In genomic region chr12:64192644-64193043, GRCh38 we compare ENCODE assay signal across 12 cellular contexts. TPM values are rescaled to one million over a fixed set of nuclear protein-coding genes. Genes with fewer than 3 reads are reported as not detected.
DNase-seq lines count a peak whose midpoint lies in the region; ATAC-seq lines count a peak whose summit lies in the region.
"Had no signal": no experiment of that assay in that cellular context is flagged by ENCODE, and none has a peak within 500 bp of the region (broad histone marks: within the 10 kb centered on the region; RNA-seq: fewer than 3 reads in every experiment).

No MANE protein-coding gene starts in this region.

- H3K4me1 Mint-ChIP-seq in activated CD8-positive, alpha-beta T cell treated with anti-CD3 and anti-CD28 coated beads, Interleukin-2, amount 10 ng/mL, durations not matched to agents 7 days and 5 days (ENCODE audit: low read depth), result peaks cover 9% of the 10 kb centered on the region

- DNase-seq in activated CD8-positive, alpha-beta T cell treated with anti-CD3 and anti-CD28 coated beads, Interleukin-2, amount 10 ng/mL, durations not matched to agents 7 days and 5 days, result no peak
- no peak for DNase-seq in H4 (ENCODE audit: low spot score)
- no peak for DNase-seq in activated CD4-positive, alpha-beta T cell treated with anti-CD3 and anti-CD28 coated beads, Interleukin-2, amount 50 U/mL, for 1 hour
- no peak for DNase-seq in activated CD4-positive, CD25-positive, alpha-beta regulatory T cell (lab: John Stamatoyannopoulos, UW)
- DNase-seq: activated naive CD4-positive, alpha-beta T cell treated with anti-CD3 and anti-CD28 coated beads, Interleukin-2, amount 10 ng/mL, durations not matched to agents 7 days and 5 days; KBM-7; NCI-H1436; NCI-H774; Right ventricle myocardium superior had no signal

- POLR2A ChIA-PET in activated CD8-positive, alpha-beta T cell treated with anti-CD3 and anti-CD28 coated beads, Interleukin-2, amount 10 ng/mL, durations not matched to agents 7 days and 5 days (lab: Charles Lee), result no interaction called here

- H3K36me3 Mint-ChIP-seq in activated CD8-positive, alpha-beta T cell treated with anti-CD3 and anti-CD28 coated beads, Interleukin-2, amount 10 ng/mL, durations not matched to agents 7 days and 5 days (ENCODE audit: low read depth), result peaks cover 23% of the 10 kb centered on the region

- no peak overlapping the region for H3K4me3 Mint-ChIP-seq in activated CD8-positive, alpha-beta T cell treated with anti-CD3 and anti-CD28 coated beads, Interleukin-2, amount 10 ng/mL, durations not matched to agents 7 days and 5 days
- H3K4me3 Mint-ChIP-seq: activated naive CD4-positive, alpha-beta T cell treated with anti-CD3 and anti-CD28 coated beads, Interleukin-2, amount 10 ng/mL, durations not matched to agents 7 days and 5 days had no signal

- ATAC-seq in GM18909 (IDR thresholded peaks at IDR 0.05; ENCODE audit: poor library complexity, unreplicated experiment) (peak; percentile 36), GM21526 (IDR thresholded peaks at IDR 0.05; ENCODE audit: low FRiP score, unreplicated experiment) (peak; percentile 38), HG03066 (IDR thresholded peaks at IDR 0.05; ENCODE audit: low read depth, unreplicated experiment) (peak; percentile 17)
- ATAC-seq in activated CD8-positive, alpha-beta T cell treated with anti-CD3 and anti-CD28 coated beads, Interleukin-2, amount 10 ng/mL, durations not matched to agents 7 days and 5 days, result no peak

- no peaks in the 10 kb centered on the region for H3K27me3 Mint-ChIP-seq in activated CD8-positive, alpha-beta T cell treated with anti-CD3 and anti-CD28 coated beads, Interleukin-2, amount 10 ng/mL, durations not matched to agents 7 days and 5 days (ENCODE audit: low read depth)
- H3K27me3 Mint-ChIP-seq: activated naive CD4-positive, alpha-beta T cell treated with anti-CD3 and anti-CD28 coated beads, Interleukin-2, amount 10 ng/mL, durations not matched to agents 7 days and 5 days had no signal

- CTCF ChIA-PET in activated CD8-positive, alpha-beta T cell treated with anti-CD3 and anti-CD28 coated beads, Interleukin-2, amount 10 ng/mL, durations not matched to agents 7 days and 5 days (lab: Charles Lee), result no interaction called here

- no peaks in the 10 kb centered on the region for H3K9me3 Mint-ChIP-seq in activated CD8-positive, alpha-beta T cell treated with anti-CD3 and anti-CD28 coated beads, Interleukin-2, amount 10 ng/mL, durations not matched to agents 7 days and 5 days (ENCODE audit: insufficient read depth)
- H3K9me3 Mint-ChIP-seq: activated naive CD4-positive, alpha-beta T cell treated with anti-CD3 and anti-CD28 coated beads, Interleukin-2, amount 10 ng/mL, durations not matched to agents 7 days and 5 days had no signal

- H3K27ac Mint-ChIP-seq in activated CD8-positive, alpha-beta T cell treated with anti-CD3 and anti-CD28 coated beads, Interleukin-2, amount 10 ng/mL, durations not matched to agents 7 days and 5 days, result peak overlapping the region; percentile 43
- H3K27ac Mint-ChIP-seq: activated naive CD4-positive, alpha-beta T cell treated with anti-CD3 and anti-CD28 coated beads, Interleukin-2, amount 10 ng/mL, durations not matched to agents 7 days and 5 days had no signal

RNA-seq across cellular contexts. Expression of gene KICS2, which starts 29.5 kb away (rescaled TPM):
- 1 to 10 TPM; 7.7 to 9.9 TPM for total RNA-seq in activated CD8-positive, alpha-beta T cell treated with anti-CD3 and anti-CD28 coated beads, Interleukin-2, amount 10 ng/mL, durations not matched to agents 7 days and 5 days
- 3.2 and 5.3 TPM in 2 replicates for total RNA-seq in H4 (2014; rRNA removed; shearing (Covaris generic))
